1 cellular context compared by ENCODE assay signal in genomic region chr5:78757269-78758053, GRCh38.
TF ChIP-seq lines count a peak whose summit lies in the region.

No MANE protein-coding gene starts in this region.

TF ChIP-seq in GM12878, 131 proteins besides CTCF, POLR2A, EP300 and RAD21 (continued from another document):
- peak; percentile 53; the same call in 1 of the 2 replicates for TF ChIP-seq FOXK2 (IDR thresholded peaks at IDR 0.05)
